In the genomic region with DNA sequence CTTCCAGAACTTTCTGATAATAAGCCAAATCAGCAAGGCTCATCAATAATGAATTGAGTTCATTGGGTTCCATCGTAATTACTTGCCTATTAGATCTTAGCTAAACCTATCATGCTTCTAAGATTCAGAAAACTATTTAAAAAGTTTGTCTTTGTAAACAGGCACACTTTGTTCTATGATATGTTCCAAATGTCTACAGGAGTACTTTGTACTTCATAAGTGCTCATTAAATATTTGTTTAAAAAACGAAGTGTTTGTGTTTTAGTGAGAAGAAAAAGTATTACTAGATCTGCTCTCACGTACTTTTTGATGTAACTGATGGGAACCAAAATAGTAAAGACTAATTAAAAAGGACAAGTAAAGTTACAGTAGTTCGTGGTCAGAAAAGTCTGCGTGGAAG, we compare ENCODE assay signal across 18 cellular contexts.
A peak's percentile ranks its signal among the peaks of the same experiment; 100 is the strongest.
DNase-seq lines count a peak whose midpoint lies in the region; ATAC-seq and TF ChIP-seq lines count a peak whose summit lies in the region.
"Had no signal": no experiment of that assay in that cellular context is flagged by ENCODE, and none has a peak within 500 bp of the region (broad histone marks: within the 10 kb centered on the region; RNA-seq: fewer than 3 reads in every experiment).

No MANE protein-coding gene starts in this region.

- H3K36me3 ChIP-seq in left lung (no peaks in the 10 kb centered on the region), upper lobe of right lung (no peaks in the 10 kb centered on the region)
- H3K36me3 ChIP-seq: BE2C, BLaER1 had no signal

- no peak for TF ChIP-seq CTCF in LNCaP clone FGC (IDR thresholded peaks at IDR 0.05; ENCODE audit: control insufficient read depth, extremely low read depth, insufficient read depth)
- TF ChIP-seq CTCF in left lung (IDR thresholded peaks at IDR 0.05): no peak
- no peak for TF ChIP-seq CTCF in upper lobe of right lung (IDR thresholded peaks at IDR 0.05)

- peaks cover 0 to 9% of the 10 kb centered on the region in 2 donors for H3K9me3 ChIP-seq in left lung
- H3K9me3 ChIP-seq in upper lobe of right lung: no peaks in the 10 kb centered on the region
- H3K9me3 ChIP-seq: BE2C had no signal

- intact Hi-C loops in left lung (cut with DNase I) (no loop called here), upper lobe of right lung (cut with DNase I) (no loop called here), posterior cingulate gyrus (cut with DNase I) (no loop called here)

- DNase-seq in LNCaP clone FGC (ENCODE audit: low read depth) (peak; percentile 82), left lung (no peak), upper lobe of right lung (no peak), posterior cingulate gyrus (no peak), nucleus accumbens (lab: John Stamatoyannopoulos, UW) (no peak)
- DNase-seq: 8988T; ACHN; BE2C; C1 segment of cervical spinal cord; Calu3; CD4-positive, alpha-beta memory T cell; CD4-positive, CD25-positive, alpha-beta regulatory T cell; CD8-positive, alpha-beta memory T cell; COR-L47; DMS79 treated with DMSO at 0.1 percent for 48 hours; GF-D8 had no signal

- H3K27ac ChIP-seq in left lung (no peak overlapping the region), upper lobe of right lung (no peak overlapping the region)
- H3K27ac ChIP-seq: BLaER1 had no signal

- H3K27me3 ChIP-seq in left lung (no peaks in the 10 kb centered on the region), upper lobe of right lung (no peaks in the 10 kb centered on the region)
- H3K27me3 ChIP-seq: BE2C, BLaER1 had no signal

- ATAC-seq in left lung (peak; percentile 82), upper lobe of right lung (peak; percentile 33), GM19397 (IDR thresholded peaks at IDR 0.05; ENCODE audit: unreplicated experiment) (no peak)

- H3K4me3 ChIP-seq in LNCaP clone FGC (ENCODE audit: low read depth, low read length) (no peak overlapping the region), left lung (no peak overlapping the region), upper lobe of right lung (no peak overlapping the region)
- H3K4me3 ChIP-seq: BLaER1 had no signal

- H3K4me1 ChIP-seq in left lung (no peaks in the 10 kb centered on the region), upper lobe of right lung (no peaks in the 10 kb centered on the region)
- H3K4me1 ChIP-seq: BE2C, BLaER1 had no signal
